In the genomic region with DNA sequence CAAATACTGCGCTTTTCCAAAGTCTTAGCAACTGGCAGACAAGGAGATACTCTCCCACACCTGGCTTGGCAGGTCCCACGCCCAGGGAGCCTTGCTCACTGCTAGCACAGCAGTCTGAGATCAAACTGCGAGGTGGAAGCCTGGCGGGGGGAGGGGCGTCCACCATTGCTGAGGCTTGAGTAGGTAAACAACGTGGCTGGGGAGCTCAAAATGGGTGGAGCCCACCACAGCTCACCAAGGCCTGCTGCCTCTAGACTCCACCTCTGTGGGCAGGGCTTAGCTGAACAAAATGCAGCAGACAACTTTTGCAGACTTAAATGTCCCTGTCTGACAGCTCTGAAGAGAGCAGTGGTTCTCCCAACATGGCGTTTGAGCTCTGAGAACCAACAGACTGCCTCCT, we compare ENCODE assay signal across 1 cellular context.
TF ChIP-seq lines count a peak whose summit lies in the region.

No MANE protein-coding gene starts in this region.

TF ChIP-seq in H1, 55 proteins besides CTCF, POLR2A, EP300 and RAD21:
- no peak for TF ChIP-seq FOSL1 (IDR thresholded peaks at IDR 0.05; ENCODE audit: insufficient read depth, low read depth, low read length)
